8 cellular contexts compared by ENCODE assay signal in the genomic region with DNA sequence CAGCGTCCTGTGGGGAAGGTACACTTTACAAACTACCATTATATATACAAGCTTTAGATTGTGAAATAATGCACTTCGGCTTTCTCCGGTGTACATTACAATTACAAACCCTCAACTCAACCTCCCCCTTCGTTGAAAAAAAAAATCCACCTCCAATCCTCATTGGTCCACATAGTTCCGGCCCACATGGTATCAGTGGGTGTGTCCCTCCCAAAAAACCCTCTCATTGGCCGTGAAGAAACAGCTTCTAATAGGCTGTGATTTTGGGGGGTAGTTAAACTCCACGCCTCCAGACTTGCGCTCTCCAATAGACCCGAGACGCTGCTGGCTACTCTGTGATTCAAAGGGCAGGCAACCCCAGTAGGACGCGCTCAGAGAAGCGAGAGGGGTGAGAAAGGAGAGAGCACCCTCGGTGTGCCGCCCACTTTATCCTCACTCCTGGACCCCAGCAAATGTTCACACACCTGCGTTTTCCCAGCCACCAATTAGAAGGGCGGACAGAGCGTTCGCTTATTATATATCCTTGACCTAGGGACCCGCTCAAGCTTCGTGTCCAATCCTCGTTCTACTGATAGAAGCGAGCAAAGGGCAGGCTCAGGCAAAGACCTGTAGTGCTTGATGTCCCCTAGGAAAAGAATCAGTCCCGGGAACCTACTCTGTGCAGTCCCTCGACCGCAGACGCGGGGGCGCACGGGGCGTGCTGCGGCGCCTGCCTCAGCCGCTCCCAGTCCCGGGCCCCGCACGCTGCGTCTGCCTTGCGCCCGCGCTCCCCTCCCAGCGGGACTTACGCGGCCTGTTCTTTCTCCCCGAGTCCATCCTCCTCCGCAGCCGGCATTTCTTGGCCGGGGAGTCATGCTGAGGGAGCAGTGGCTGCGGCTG. TPM values are rescaled to one million over a fixed set of nuclear protein-coding genes. Genes with fewer than 3 reads are reported as not detected.
DNase-seq lines count a peak whose midpoint lies in the region; ATAC-seq and TF ChIP-seq lines count a peak whose summit lies in the region.

No MANE protein-coding gene starts in this region.

- no peak overlapping the region for H3K4me3 Mint-ChIP-seq in activated T-helper 1 cell treated with anti-CD3 and anti-CD28 coated beads, Interleukin-12 subunit alpha, Interleukin-12 subunit beta, Interleukin-2, Interleukin-4 antibody, amounts not matched to agents 30 ng/mL and 10 ng/mL and 1 ng/mL, durations not matched to agents 14 hours and 24 hours and 36 hours
- H3K4me3 Mint-ChIP-seq in naive thymus-derived CD8-positive, alpha-beta T cell, result no peak overlapping the region

- H3K27me3 Mint-ChIP-seq in activated T-helper 1 cell treated with anti-CD3 and anti-CD28 coated beads, Interleukin-12 subunit alpha, Interleukin-12 subunit beta, Interleukin-2, Interleukin-4 antibody, amounts not matched to agents 30 ng/mL and 10 ng/mL and 1 ng/mL, durations not matched to agents 14 hours and 24 hours and 36 hours (ENCODE audit: insufficient read depth), result peaks cover 14% of the 10 kb centered on the region
- H3K27me3 Mint-ChIP-seq in naive thymus-derived CD8-positive, alpha-beta T cell, result peaks cover 15 to 41% (median 19%) of the 10 kb centered on the region in 5 donors

- no peak overlapping the region for H3K27ac Mint-ChIP-seq in activated T-helper 1 cell treated with anti-CD3 and anti-CD28 coated beads, Interleukin-12 subunit alpha, Interleukin-12 subunit beta, Interleukin-2, Interleukin-4 antibody, amounts not matched to agents 30 ng/mL and 10 ng/mL and 1 ng/mL, durations not matched to agents 14 hours and 24 hours and 36 hours
- no peak overlapping the region for H3K27ac Mint-ChIP-seq in naive thymus-derived CD8-positive, alpha-beta T cell

- intact Hi-C loops in activated T-helper 1 cell treated with anti-CD3 and anti-CD28 coated beads, Interleukin-12 subunit alpha, Interleukin-12 subunit beta, Interleukin-2, Interleukin-4 antibody, amounts not matched to agents 30 ng/mL and 10 ng/mL and 1 ng/mL, durations not matched to agents 14 hours and 24 hours and 36 hours (cut with micrococcal nuclease), result loop anchor here (1.0 to 10.0 kb wide), 6 partner anchors 33 to 1231 kb away; a partner anchor contains a TSS

- H3K9me3 Mint-ChIP-seq in activated T-helper 1 cell treated with anti-CD3 and anti-CD28 coated beads, Interleukin-12 subunit alpha, Interleukin-12 subunit beta, Interleukin-2, Interleukin-4 antibody, amounts not matched to agents 30 ng/mL and 10 ng/mL and 1 ng/mL, durations not matched to agents 14 hours and 24 hours and 36 hours, result no peaks in the 10 kb centered on the region
- peaks cover 0 to 2% (median 0%) of the 10 kb centered on the region in 9 donors for H3K9me3 Mint-ChIP-seq in naive thymus-derived CD8-positive, alpha-beta T cell

- in situ Hi-C loops in KBM-7 (cut with MboI; ENCODE audit: low pct_unique_long_range_greater_than_20kb, low sequenced_read_pairs), result no loop called here

- POLR2A ChIA-PET in naive thymus-derived CD8-positive, alpha-beta T cell (lab: Charles Lee), result interaction anchor here (1.0 to 1.5 kb wide), 2 partner anchors 57 to 395 kb away, joined by 3 to 6 read pairs; a partner anchor contains a TSS

- DNase-seq in DMS79 treated with DMSO at 0.1 percent for 48 hours (lab: John Stamatoyannopoulos, UW) (peak; percentile 84), KBM-7 (peak; percentile 99), fibroblast of peridontal ligament (ENCODE audit: extremely low read depth) (peak; percentile 96)
- DNase-seq in activated T-helper 1 cell treated with anti-CD3 and anti-CD28 coated beads, Interleukin-12 subunit alpha, Interleukin-12 subunit beta, Interleukin-2, Interleukin-4 antibody, amounts not matched to agents 30 ng/mL and 10 ng/mL and 1 ng/mL, durations not matched to agents 14 hours and 24 hours and 36 hours (ENCODE audit: low spot score), result peak; percentile 68
- peak; percentile 22 to 74 (median 56) for DNase-seq in naive thymus-derived CD8-positive, alpha-beta T cell
- DNase-seq in stimulated activated naive CD4-positive, alpha-beta T cell treated with Interleukin-2 at 50 U/mL for 16 hours (lab: John Stamatoyannopoulos, UW), result peak; percentile 66

- peaks cover 7% of the 10 kb centered on the region for H3K4me1 Mint-ChIP-seq in activated T-helper 1 cell treated with anti-CD3 and anti-CD28 coated beads, Interleukin-12 subunit alpha, Interleukin-12 subunit beta, Interleukin-2, Interleukin-4 antibody, amounts not matched to agents 30 ng/mL and 10 ng/mL and 1 ng/mL, durations not matched to agents 14 hours and 24 hours and 36 hours (ENCODE audit: low read depth)
- peaks cover 7 to 12% (median 8%) of the 10 kb centered on the region in 4 donors for H3K4me1 Mint-ChIP-seq in naive thymus-derived CD8-positive, alpha-beta T cell

- ATAC-seq in GM21723 (IDR thresholded peaks at IDR 0.05; ENCODE audit: unreplicated experiment), result peak; percentile 88
- peak; percentile 85 to 87 for ATAC-seq in naive thymus-derived CD8-positive, alpha-beta T cell

- no peaks in the 10 kb centered on the region for H3K36me3 Mint-ChIP-seq in activated T-helper 1 cell treated with anti-CD3 and anti-CD28 coated beads, Interleukin-12 subunit alpha, Interleukin-12 subunit beta, Interleukin-2, Interleukin-4 antibody, amounts not matched to agents 30 ng/mL and 10 ng/mL and 1 ng/mL, durations not matched to agents 14 hours and 24 hours and 36 hours (ENCODE audit: low read depth)
- no peaks in the 10 kb centered on the region for H3K36me3 Mint-ChIP-seq in naive thymus-derived CD8-positive, alpha-beta T cell

TF ChIP-seq in PFSK-1, 5 proteins besides CTCF, POLR2A, EP300 and RAD21:
- TF ChIP-seq, protein P1, sequence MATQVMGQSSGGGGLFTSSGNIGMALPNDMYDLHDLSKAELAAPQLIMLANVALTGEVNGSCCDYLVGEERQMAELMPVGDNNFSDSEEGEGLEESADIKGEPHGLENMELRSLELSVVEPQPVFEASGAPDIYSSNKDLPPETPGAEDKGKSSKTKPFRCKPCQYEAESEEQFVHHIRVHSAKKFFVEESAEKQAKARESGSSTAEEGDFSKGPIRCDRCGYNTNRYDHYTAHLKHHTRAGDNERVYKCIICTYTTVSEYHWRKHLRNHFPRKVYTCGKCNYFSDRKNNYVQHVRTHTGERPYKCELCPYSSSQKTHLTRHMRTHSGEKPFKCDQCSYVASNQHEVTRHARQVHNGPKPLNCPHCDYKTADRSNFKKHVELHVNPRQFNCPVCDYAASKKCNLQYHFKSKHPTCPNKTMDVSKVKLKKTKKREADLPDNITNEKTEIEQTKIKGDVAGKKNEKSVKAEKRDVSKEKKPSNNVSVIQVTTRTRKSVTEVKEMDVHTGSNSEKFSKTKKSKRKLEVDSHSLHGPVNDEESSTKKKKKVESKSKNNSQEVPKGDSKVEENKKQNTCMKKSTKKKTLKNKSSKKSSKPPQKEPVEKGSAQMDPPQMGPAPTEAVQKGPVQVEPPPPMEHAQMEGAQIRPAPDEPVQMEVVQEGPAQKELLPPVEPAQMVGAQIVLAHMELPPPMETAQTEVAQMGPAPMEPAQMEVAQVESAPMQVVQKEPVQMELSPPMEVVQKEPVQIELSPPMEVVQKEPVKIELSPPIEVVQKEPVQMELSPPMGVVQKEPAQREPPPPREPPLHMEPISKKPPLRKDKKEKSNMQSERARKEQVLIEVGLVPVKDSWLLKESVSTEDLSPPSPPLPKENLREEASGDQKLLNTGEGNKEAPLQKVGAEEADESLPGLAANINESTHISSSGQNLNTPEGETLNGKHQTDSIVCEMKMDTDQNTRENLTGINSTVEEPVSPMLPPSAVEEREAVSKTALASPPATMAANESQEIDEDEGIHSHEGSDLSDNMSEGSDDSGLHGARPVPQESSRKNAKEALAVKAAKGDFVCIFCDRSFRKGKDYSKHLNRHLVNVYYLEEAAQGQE (IDR thresholded peaks at IDR 0.05; ENCODE audit: insufficient read depth in 1 of 2, low read depth in 2 of 2, low read length in 2 of 2), result peak in 1 of 2 experiments; percentile 38; a peak in 1 of 4 replicates
- TF ChIP-seq SIN3A (IDR thresholded peaks at IDR 0.05; ENCODE audit: borderline replicate concordance, insufficient read depth, low read length) (peak; percentile 52; the same call in 1 of the 2 replicates), POLR2AphosphoS5 (IDR thresholded peaks at IDR 0.05; ENCODE audit: low read depth, low read length) (peak; percentile 96), TAF1 (IDR thresholded peaks at IDR 0.05; ENCODE audit: borderline replicate concordance, insufficient read depth, low read length) (peak; percentile 90), FOXP2 (optimal IDR thresholded peaks at IDR 0.05; ENCODE audit: borderline replicate concordance, extremely low read depth, extremely low read length, insufficient read depth) (no peak)

RNA-seq across cellular contexts. Expression of a gene that starts 1.0 kb away (rescaled TPM):
- 2.9 TPM for polyA plus RNA-seq in PFSK-1 (2012; ENCODE audit: insufficient read length, low read depth)
- 3.2 and 4.8 TPM in 2 replicates for total RNA-seq in activated T-helper 1 cell treated with anti-CD3 and anti-CD28 coated beads, Interleukin-12 subunit alpha, Interleukin-12 subunit beta, Interleukin-2, Interleukin-4 antibody, amounts not matched to agents 30 ng/mL and 10 ng/mL and 1 ng/mL, durations not matched to agents 14 hours and 24 hours and 36 hours
- 1 to 10 TPM in 1 of 2 experiments, under 1 TPM in 1; 0.69 to 1.9 TPM for total RNA-seq in naive thymus-derived CD8-positive, alpha-beta T cell
- polyA plus RNA-seq in naive thymus-derived CD8-positive, alpha-beta T cell, result under 1 TPM; 0.24 to 0.41 (median 0.40) TPM

RNA-seq across cellular contexts. Expression of a gene that starts 57.3 kb away (rescaled TPM):
- polyA plus RNA-seq in PFSK-1 (2012; ENCODE audit: insufficient read length, low read depth), result 2.0 TPM
- 48.7 TPM in 2 replicates for total RNA-seq in activated T-helper 1 cell treated with anti-CD3 and anti-CD28 coated beads, Interleukin-12 subunit alpha, Interleukin-12 subunit beta, Interleukin-2, Interleukin-4 antibody, amounts not matched to agents 30 ng/mL and 10 ng/mL and 1 ng/mL, durations not matched to agents 14 hours and 24 hours and 36 hours
- 10 to 100 TPM; 18.8 to 22.6 TPM for total RNA-seq in naive thymus-derived CD8-positive, alpha-beta T cell
- 10 to 100 TPM; 10.6 to 21.1 (median 15.2) TPM for polyA plus RNA-seq in naive thymus-derived CD8-positive, alpha-beta T cell

Comparison
In these comparisons a context has a peak if more than half of its experiments do, and no peak if none do; other contexts are left out.
1. Peak in every context shown above with its lines: DNase-seq and ATAC-seq.